25 cellular contexts compared by ENCODE assay signal in the genomic region with DNA sequence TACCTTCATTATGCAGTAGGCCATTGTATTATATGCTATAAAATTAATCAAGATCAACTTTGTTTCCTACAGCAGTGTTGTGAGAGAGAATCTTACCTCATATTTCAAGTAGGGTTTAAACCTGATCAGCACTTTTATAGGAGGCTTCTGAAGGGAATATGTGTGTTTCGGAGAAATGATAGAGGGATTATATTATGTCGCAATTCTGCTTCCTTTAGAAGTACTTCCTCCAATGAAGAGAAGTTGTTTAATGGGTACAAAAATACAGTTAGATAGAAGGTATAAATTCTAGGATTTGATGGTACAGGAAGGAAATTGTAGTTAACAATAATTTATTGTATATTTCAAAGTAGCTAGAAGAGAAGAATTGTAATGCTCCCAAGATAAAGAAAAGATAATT.
"Had no signal": no experiment of that assay in that cellular context is flagged by ENCODE, and none has a peak within 500 bp of the region (broad histone marks: within the 10 kb centered on the region; RNA-seq: fewer than 3 reads in every experiment).

No MANE protein-coding gene starts in this region.

- H3K27ac ChIP-seq: breast epithelium, coronary artery, heart left ventricle, left lung, transverse colon had no signal

- H3K9me3 Mint-ChIP-seq: activated naive CD8-positive, alpha-beta T cell treated with anti-CD3 and anti-CD28 coated beads for 36 hours; activated T-cell treated with anti-CD3 and anti-CD28 coated beads, Interleukin-2, amount 50 U/mL, for 24 hours; activated T-helper 17 cell treated with anti-CD3 and anti-CD28 coated beads, Interleukin-2, amount 50 U/mL, for 72 hours; endodermal cell; naive thymus-derived CD4-positive, alpha-beta T cell; neural crest cell; stimulated activated naive B cell treated with anti-CD40 and anti-IgM and Interleukin-4, amounts not matched to agents 10 μg/mL and 1 μg/mL and 100 μg/mL, for 72 hours; WTC11 had no signal

- H3K27ac Mint-ChIP-seq: activated naive CD8-positive, alpha-beta T cell treated with anti-CD3 and anti-CD28 coated beads for 36 hours; activated T-cell treated with anti-CD3 and anti-CD28 coated beads, Interleukin-2, amount 50 U/mL, for 24 hours; activated T-helper 17 cell treated with anti-CD3 and anti-CD28 coated beads, Interleukin-2, amount 50 U/mL, for 72 hours; endodermal cell; stimulated activated naive B cell treated with anti-CD40 and anti-IgM and Interleukin-4, amounts not matched to agents 10 μg/mL and 1 μg/mL and 100 μg/mL, for 72 hours; WTC11 had no signal

- FAIRE-seq: kidney, urothelium cell line had no signal

- H3K4me3 ChIP-seq: breast epithelium, coronary artery, heart left ventricle, left lung, lung, transverse colon had no signal

- H3K36me3 Mint-ChIP-seq: WTC11 had no signal

- H3K4me1 ChIP-seq: breast epithelium, transverse colon had no signal

- DNase-seq: activated CD4-positive, alpha-beta T cell treated with anti-CD3 and anti-CD28 coated beads, Interleukin-2, amount 50 U/mL, for 4 hours; activated CD8-positive, alpha-beta memory T cell treated with anti-CD3 and anti-CD28 coated beads for 24 hours; activated CD8-positive, alpha-beta memory T cell treated with anti-CD3 and anti-CD28 coated beads, Interleukin-2, amount 50 U/mL, for 4 hours; activated naive CD8-positive, alpha-beta T cell treated with anti-CD3 and anti-CD28 coated beads for 36 hours; activated T-cell treated with anti-CD3 and anti-CD28 coated beads, Interleukin-2, amount 50 U/mL, for 24 hours; amniotic stem cell; endodermal cell; heart left ventricle; kidney; left lung; naive thymus-derived CD4-positive, alpha-beta T cell; occipital lobe; stimulated activated CD4-positive, alpha-beta T cell treated with anti-CD3 and anti-CD28 coated beads, Interleukin-2, amount 100 ng/mL, for 48 hours; stimulated activated CD8-positive, alpha-beta memory T cell treated with anti-CD3 and anti-CD28 coated beads, Interleukin-4, amount 100 ng/mL, for 48 hours; stimulated activated naive B cell treated with anti-CD40 and anti-IgM and Interleukin-4, amounts not matched to agents 10 μg/mL and 1 μg/mL and 100 μg/mL, for 72 hours; T-helper 9 cell; transverse colon had no signal

- H3K27me3 Mint-ChIP-seq: activated naive CD8-positive, alpha-beta T cell treated with anti-CD3 and anti-CD28 coated beads for 36 hours; activated T-cell treated with anti-CD3 and anti-CD28 coated beads, Interleukin-2, amount 50 U/mL, for 24 hours; activated T-helper 17 cell treated with anti-CD3 and anti-CD28 coated beads, Interleukin-2, amount 50 U/mL, for 72 hours; naive thymus-derived CD4-positive, alpha-beta T cell; stimulated activated naive B cell treated with anti-CD40 and anti-IgM and Interleukin-4, amounts not matched to agents 10 μg/mL and 1 μg/mL and 100 μg/mL, for 72 hours had no signal

- H3K4me3 Mint-ChIP-seq: activated naive CD8-positive, alpha-beta T cell treated with anti-CD3 and anti-CD28 coated beads for 36 hours; activated T-cell treated with anti-CD3 and anti-CD28 coated beads, Interleukin-2, amount 50 U/mL, for 24 hours; activated T-helper 17 cell treated with anti-CD3 and anti-CD28 coated beads, Interleukin-2, amount 50 U/mL, for 72 hours; endodermal cell; naive thymus-derived CD4-positive, alpha-beta T cell; neural crest cell; stimulated activated naive B cell treated with anti-CD40 and anti-IgM and Interleukin-4, amounts not matched to agents 10 μg/mL and 1 μg/mL and 100 μg/mL, for 72 hours; WTC11 had no signal

- ATAC-seq: activated T-helper 17 cell treated with anti-CD3 and anti-CD28 coated beads, Interleukin-2, amount 50 U/mL, for 72 hours; heart left ventricle; left lung; naive thymus-derived CD4-positive, alpha-beta T cell; sciatic nerve; stimulated activated naive B cell treated with anti-CD40 and anti-IgM and Interleukin-4, amounts not matched to agents 10 μg/mL and 1 μg/mL and 100 μg/mL, for 72 hours; WTC11 had no signal

- H3K36me3 ChIP-seq: breast epithelium had no signal

- H3K27me3 ChIP-seq: breast epithelium, heart left ventricle, left lung, transverse colon had no signal

- H3K9me3 ChIP-seq: breast epithelium, heart left ventricle, left lung, transverse colon had no signal
